ENCODE assay signal across 10 cellular contexts in the genomic region with DNA sequence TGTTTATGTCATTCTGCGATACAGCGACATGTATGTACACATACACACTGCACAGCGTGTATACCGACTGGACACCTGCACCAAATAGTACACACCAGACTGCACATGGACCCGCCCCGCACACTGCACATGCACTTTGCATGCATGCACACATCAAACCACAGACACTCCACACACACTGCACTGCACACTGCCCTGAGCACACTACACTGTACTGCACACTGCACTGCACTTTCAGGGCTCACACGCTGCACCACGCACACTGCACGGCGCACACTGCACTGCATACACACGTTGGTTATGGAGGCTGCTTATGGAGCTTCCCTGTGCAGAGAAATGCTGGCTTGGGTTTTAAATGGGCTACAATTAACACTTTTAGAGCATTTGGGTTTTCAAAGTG. TPM values are rescaled to one million over a fixed set of nuclear protein-coding genes. Genes with fewer than 3 reads are reported as not detected.
DNase-seq lines count a peak whose midpoint lies in the region; ATAC-seq and TF ChIP-seq lines count a peak whose summit lies in the region.
"Had no signal": no experiment of that assay in that cellular context is flagged by ENCODE, and none has a peak within 500 bp of the region (broad histone marks: within the 10 kb centered on the region; RNA-seq: fewer than 3 reads in every experiment).

No MANE protein-coding gene starts in this region.

- peaks cover 37% of the 10 kb centered on the region for H3K27me3 ChIP-seq in AG04450 (ENCODE audit: control insufficient read depth, insufficient read depth, low read length)
- H3K27me3 ChIP-seq in dorsolateral prefrontal cortex: peaks cover 0 to 48% (median 20%) of the 10 kb centered on the region in 45 donors
- no peaks in the 10 kb centered on the region for H3K27me3 ChIP-seq in WERI-Rb-1 (ENCODE audit: insufficient read depth, low read depth, severe bottlenecking)

- ATAC-seq in naive B cell (ENCODE audit: low read depth in 2 of 2) (peak in 1 of 2 donors; percentile 14), GM21619 (IDR thresholded peaks at IDR 0.05; ENCODE audit: unreplicated experiment) (no peak)
- ATAC-seq: naive thymus-derived CD8-positive, alpha-beta T cell had no signal

- CTCF ChIA-PET in AG04450 (lab: Charles Lee): interaction anchor here (1.2 kb wide), 1 partner anchor 57 kb away, joined by 4 read pairs; no protein-coding TSS in a partner anchor

- H3K4me3 ChIP-seq in AG04450 (ENCODE audit: low read depth, low read length) (peak overlapping the region; percentile 13; the same call in 1 of the 2 replicates), dorsolateral prefrontal cortex (peak overlapping the region in 44 of 59 donors; percentile 7 to 73 (median 60)), WERI-Rb-1 (ENCODE audit: low read depth, low read length) (no peak overlapping the region)

- DNase-seq in AG04450 (ENCODE audit: low read depth, low spot score): no peak
- peak; percentile 5 for DNase-seq in HuH-7 (ENCODE audit: low spot score)
- DNase-seq in dorsolateral prefrontal cortex: peak in 1 of 10 donors; percentile 31
- no peak for DNase-seq in naive B cell
- DNase-seq in medulla oblongata (ENCODE audit: extremely low spot score): no peak
- no peak for DNase-seq in WERI-Rb-1
- DNase-seq in NCI-H146 treated with DMSO at 0.1 percent for 48 hours (lab: John Stamatoyannopoulos, UW; ENCODE audit: unreplicated experiment): no peak
- DNase-seq: activated effector memory CD4-positive, alpha-beta T cell treated with anti-CD3 and anti-CD28 coated beads, Interleukin-2, amount 50 U/mL, for 16 hours; naive thymus-derived CD8-positive, alpha-beta T cell had no signal

- intact Hi-C loops in dorsolateral prefrontal cortex (cut with DNase I): no loop called here

- H3K4me3 Mint-ChIP-seq in naive B cell: peak overlapping the region in 5 of 8 donors; percentile 64 to 87 (median 79)

- no peak overlapping the region for H3K27ac ChIP-seq in AG04450 (ENCODE audit: low read depth, low read length)
- peak overlapping the region in 19 of 59 donors; percentile 23 to 88 (median 77) for H3K27ac ChIP-seq in dorsolateral prefrontal cortex
- no peak overlapping the region for H3K27ac ChIP-seq in WERI-Rb-1

- peaks cover 54 to 77% (median 74%) of the 10 kb centered on the region in 3 donors for H3K27me3 Mint-ChIP-seq in naive B cell

- no peaks in the 10 kb centered on the region for H3K9me3 Mint-ChIP-seq in naive B cell
- H3K9me3 Mint-ChIP-seq: naive thymus-derived CD8-positive, alpha-beta T cell had no signal

- H3K36me3 Mint-ChIP-seq in naive B cell: peaks cover 0 to 9% of the 10 kb centered on the region in 2 donors

- peaks cover 61 to 84% (median 65%) of the 10 kb centered on the region in 3 donors for H3K4me1 Mint-ChIP-seq in naive B cell

- POLR2A ChIA-PET in AG04450 (lab: Yijun Ruan, JAX): interaction anchor here (0.5 to 1.5 kb wide), 6 partner anchors 11 to 228 kb away, joined by 3 to 6 read pairs (median 3); a partner anchor contains a TSS

- H3K27ac Mint-ChIP-seq in naive B cell: no peak overlapping the region
- H3K27ac Mint-ChIP-seq: naive thymus-derived CD8-positive, alpha-beta T cell had no signal

- no peaks in the 10 kb centered on the region for H3K36me3 ChIP-seq in WERI-Rb-1

- H3K9me3 ChIP-seq in AG04450 (ENCODE audit: control insufficient read depth, insufficient read depth, low read length) (peaks cover 3% of the 10 kb centered on the region; the same call in 1 of the 2 replicates), WERI-Rb-1 (ENCODE audit: severe bottlenecking) (no peaks in the 10 kb centered on the region)

- TF ChIP-seq CTCF in AG04450 (IDR thresholded peaks at IDR 0.05; ENCODE audit: low read depth, low read length) (no peak), dorsolateral prefrontal cortex (IDR thresholded peaks at IDR 0.05 in 54 of 56, conservative IDR thresholded peaks at IDR 0.05 in 2 of 56; ENCODE audit: low read depth in 1 of 56, partially characterized antibody in 56 of 56) (no peak), WERI-Rb-1 (IDR thresholded peaks at IDR 0.05; ENCODE audit: low read depth, low read length) (no peak)

RNA-seq across cellular contexts. Expression of a gene that starts 1.6 kb away (rescaled TPM):
- polyA plus RNA-seq in AG04450 (2011; rRNA removed) (3.1 and 3.4 TPM in 2 replicates), naive B cell (ENCODE audit: low read depth in 6 of 6) (under 1 TPM in 5 of 6 donors, not detected in 1; 0.38 to 0.76 (median 0.59) TPM)
- polyA minus RNA-seq in AG04450 (2011; rRNA and poly(A)+ RNA removed): 2.7 and 3.0 TPM in 2 replicates
- total RNA-seq in dorsolateral prefrontal cortex: 10 to 100 TPM in 118 of 120 experiments, 1 to 10 TPM in 2; 4.4 to 80.4 (median 28.9) TPM
